1 cellular context compared by ENCODE assay signal in the genomic region with DNA sequence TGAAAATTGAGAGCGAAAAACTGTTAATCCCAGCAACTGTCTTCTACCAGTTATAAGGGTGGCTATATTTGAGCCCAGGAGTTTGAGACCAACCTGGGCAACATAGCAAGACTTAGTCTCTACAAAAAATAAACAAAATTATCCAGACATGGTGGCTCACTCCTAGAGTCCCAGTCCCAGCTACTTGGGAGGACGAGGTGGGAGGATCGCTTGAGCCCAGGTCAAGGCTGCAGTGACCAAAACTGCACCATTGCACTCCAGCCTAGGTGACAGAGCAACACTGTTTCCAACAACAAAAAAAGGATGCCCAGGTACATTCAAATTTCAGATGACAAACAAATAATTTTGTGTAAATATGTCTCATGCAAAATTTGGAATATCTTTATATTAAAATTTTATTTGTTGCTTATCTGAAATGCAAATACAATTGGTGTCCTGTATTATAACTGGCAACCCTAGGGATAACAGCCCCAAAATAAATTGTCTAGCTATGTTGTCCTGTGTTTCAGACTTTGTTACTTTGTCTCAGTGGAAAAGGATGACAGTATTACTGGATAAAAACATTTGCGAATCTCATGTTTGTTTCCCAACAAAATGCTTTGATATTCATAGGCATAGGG.
TF ChIP-seq lines count a peak whose summit lies in the region.

No MANE protein-coding gene starts in this region.

TF ChIP-seq in GM23338, 12 proteins besides CTCF, POLR2A, EP300 and RAD21 (continued from another document):
- TF ChIP-seq, protein P1, sequence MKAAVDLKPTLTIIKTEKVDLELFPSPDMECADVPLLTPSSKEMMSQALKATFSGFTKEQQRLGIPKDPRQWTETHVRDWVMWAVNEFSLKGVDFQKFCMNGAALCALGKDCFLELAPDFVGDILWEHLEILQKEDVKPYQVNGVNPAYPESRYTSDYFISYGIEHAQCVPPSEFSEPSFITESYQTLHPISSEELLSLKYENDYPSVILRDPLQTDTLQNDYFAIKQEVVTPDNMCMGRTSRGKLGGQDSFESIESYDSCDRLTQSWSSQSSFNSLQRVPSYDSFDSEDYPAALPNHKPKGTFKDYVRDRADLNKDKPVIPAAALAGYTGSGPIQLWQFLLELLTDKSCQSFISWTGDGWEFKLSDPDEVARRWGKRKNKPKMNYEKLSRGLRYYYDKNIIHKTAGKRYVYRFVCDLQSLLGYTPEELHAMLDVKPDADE (IDR thresholded peaks at IDR 0.05): no peak
- no peak for TF ChIP-seq ZNF331 (CRISPR knock-in tag; IDR thresholded peaks at IDR 0.05; ENCODE audit: low read depth)
- no peak for TF ChIP-seq ZNF114 (CRISPR knock-in tag; IDR thresholded peaks at IDR 0.05)
TF ChIP-seq in GM23338: peak in this region for 0.
